ENCODE assay signal across 18 cellular contexts in the genomic region with DNA sequence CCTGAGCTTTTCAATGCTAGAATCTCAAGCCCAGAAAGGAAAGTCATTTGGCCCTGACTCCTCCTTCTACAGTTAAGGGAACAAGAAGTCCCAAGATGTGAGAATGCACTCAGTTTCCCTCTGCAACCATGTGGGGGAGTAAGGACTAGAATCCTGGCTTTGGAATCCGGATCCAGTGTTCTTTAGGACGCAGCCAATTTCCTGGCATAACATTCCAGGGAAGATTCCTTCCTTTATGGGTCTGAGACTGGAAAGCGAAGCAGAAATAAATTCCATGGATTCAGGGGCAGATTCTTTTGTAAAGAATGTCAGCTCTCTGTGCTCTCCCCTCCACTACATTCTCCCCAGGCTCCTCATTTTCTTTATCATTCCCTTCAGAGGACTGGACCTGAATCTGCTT.
"Had no signal": no experiment of that assay in that cellular context is flagged by ENCODE, and none has a peak within 500 bp of the region (broad histone marks: within the 10 kb centered on the region; RNA-seq: fewer than 3 reads in every experiment).

No MANE protein-coding gene starts in this region.

- H3K4me3 Mint-ChIP-seq: activated CD4-positive, alpha-beta T cell treated with anti-CD3 and anti-CD28 coated beads, Interleukin-2, amount 10 ng/mL, durations not matched to agents 7 days and 5 days; activated CD8-positive, alpha-beta T cell treated with anti-CD3 and anti-CD28 coated beads, Interleukin-2, amount 10 ng/mL, durations not matched to agents 7 days and 5 days; neural crest cell; T-helper 1 cell treated with Interleukin-12 subunit alpha and Interleukin-12 subunit beta and Interleukin-4 antibody, amounts not matched to agents 30 μg/mL and 1 μg/mL, for 36 hours had no signal

- H3K36me3 ChIP-seq: gastroesophageal sphincter, left ventricle myocardium inferior, stomach, upper lobe of right lung had no signal

- H3K27ac Mint-ChIP-seq: activated CD4-positive, alpha-beta T cell treated with anti-CD3 and anti-CD28 coated beads, Interleukin-2, amount 10 ng/mL, durations not matched to agents 7 days and 5 days; activated CD8-positive, alpha-beta T cell treated with anti-CD3 and anti-CD28 coated beads, Interleukin-2, amount 10 ng/mL, durations not matched to agents 7 days and 5 days; T-helper 1 cell treated with Interleukin-12 subunit alpha and Interleukin-12 subunit beta and Interleukin-4 antibody, amounts not matched to agents 30 μg/mL and 1 μg/mL, for 36 hours had no signal

- H3K9me3 ChIP-seq: gastroesophageal sphincter, left ventricle myocardium inferior, psoas muscle, stomach, upper lobe of right lung had no signal

- H3K4me3 ChIP-seq: gastroesophageal sphincter, left ventricle myocardium inferior, psoas muscle, skin epidermis, stomach, upper lobe of right lung had no signal

- H3K27me3 Mint-ChIP-seq: activated CD4-positive, alpha-beta T cell treated with anti-CD3 and anti-CD28 coated beads, Interleukin-2, amount 10 ng/mL, durations not matched to agents 7 days and 5 days had no signal

- H3K4me1 ChIP-seq: gastroesophageal sphincter, left ventricle myocardium inferior, psoas muscle, stomach, upper lobe of right lung had no signal

- H3K4me1 Mint-ChIP-seq: activated CD4-positive, alpha-beta T cell treated with anti-CD3 and anti-CD28 coated beads, Interleukin-2, amount 10 ng/mL, durations not matched to agents 7 days and 5 days; neural crest cell had no signal

- DNase-seq: activated CD4-positive, alpha-beta T cell treated with anti-CD3 and anti-CD28 coated beads, Interleukin-2, amount 10 ng/mL, durations not matched to agents 7 days and 5 days; activated CD8-positive, alpha-beta memory T cell treated with anti-CD3 and anti-CD28 coated beads, Interleukin-2, amount 50 U/mL, for 4 hours; activated CD8-positive, alpha-beta T cell treated with anti-CD3 and anti-CD28 coated beads, Interleukin-2, amount 10 ng/mL, durations not matched to agents 7 days and 5 days; activated effector memory CD4-positive, alpha-beta T cell treated with Interleukin-2 at 50 U/mL for 16 hours; activated naive CD4-positive, alpha-beta T cell treated with anti-CD3 and anti-CD28 coated beads, Interleukin-2, amount 50 U/mL, for 16 hours; activated T-cell treated with anti-CD3 and anti-CD28 coated beads, Interleukin-2, amount 50 U/mL, for 48 hours; aorta; cortex of kidney; left ventricle myocardium inferior; psoas muscle; right cardiac atrium; stimulated activated CD4-positive, alpha-beta T cell treated with anti-CD3 and anti-CD28 coated beads, Interleukin-4, amount 100 ng/mL, for 1 hour; stomach; upper lobe of right lung had no signal

- H3K27me3 ChIP-seq: stomach, upper lobe of right lung had no signal

- H3K27ac ChIP-seq: gastroesophageal sphincter, left ventricle myocardium inferior, psoas muscle, skin epidermis, stomach, upper lobe of right lung had no signal

- H3K9me3 Mint-ChIP-seq: activated CD4-positive, alpha-beta T cell treated with anti-CD3 and anti-CD28 coated beads, Interleukin-2, amount 10 ng/mL, durations not matched to agents 7 days and 5 days; neural crest cell; T-helper 1 cell treated with Interleukin-12 subunit alpha and Interleukin-12 subunit beta and Interleukin-4 antibody, amounts not matched to agents 30 μg/mL and 1 μg/mL, for 36 hours had no signal
